1 cellular context compared by ENCODE assay signal in genomic region chr12:2890388-2891239, GRCh38.
TF ChIP-seq lines count a peak whose summit lies in the region.

A gene with protein sequence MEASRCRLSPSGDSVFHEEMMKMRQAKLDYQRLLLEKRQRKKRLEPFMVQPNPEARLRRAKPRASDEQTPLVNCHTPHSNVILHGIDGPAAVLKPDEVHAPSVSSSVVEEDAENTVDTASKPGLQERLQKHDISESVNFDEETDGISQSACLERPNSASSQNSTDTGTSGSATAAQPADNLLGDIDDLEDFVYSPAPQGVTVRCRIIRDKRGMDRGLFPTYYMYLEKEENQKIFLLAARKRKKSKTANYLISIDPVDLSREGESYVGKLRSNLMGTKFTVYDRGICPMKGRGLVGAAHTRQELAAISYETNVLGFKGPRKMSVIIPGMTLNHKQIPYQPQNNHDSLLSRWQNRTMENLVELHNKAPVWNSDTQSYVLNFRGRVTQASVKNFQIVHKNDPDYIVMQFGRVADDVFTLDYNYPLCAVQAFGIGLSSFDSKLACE (plus strand): TSS chr12:2890891. CDS start chr12:2890948, 57 bp downstream.

TF ChIP-seq in GM12878, 131 proteins besides CTCF, POLR2A, EP300 and RAD21 (continued from another document and continues in another):
- TF ChIP-seq, protein P1, sequence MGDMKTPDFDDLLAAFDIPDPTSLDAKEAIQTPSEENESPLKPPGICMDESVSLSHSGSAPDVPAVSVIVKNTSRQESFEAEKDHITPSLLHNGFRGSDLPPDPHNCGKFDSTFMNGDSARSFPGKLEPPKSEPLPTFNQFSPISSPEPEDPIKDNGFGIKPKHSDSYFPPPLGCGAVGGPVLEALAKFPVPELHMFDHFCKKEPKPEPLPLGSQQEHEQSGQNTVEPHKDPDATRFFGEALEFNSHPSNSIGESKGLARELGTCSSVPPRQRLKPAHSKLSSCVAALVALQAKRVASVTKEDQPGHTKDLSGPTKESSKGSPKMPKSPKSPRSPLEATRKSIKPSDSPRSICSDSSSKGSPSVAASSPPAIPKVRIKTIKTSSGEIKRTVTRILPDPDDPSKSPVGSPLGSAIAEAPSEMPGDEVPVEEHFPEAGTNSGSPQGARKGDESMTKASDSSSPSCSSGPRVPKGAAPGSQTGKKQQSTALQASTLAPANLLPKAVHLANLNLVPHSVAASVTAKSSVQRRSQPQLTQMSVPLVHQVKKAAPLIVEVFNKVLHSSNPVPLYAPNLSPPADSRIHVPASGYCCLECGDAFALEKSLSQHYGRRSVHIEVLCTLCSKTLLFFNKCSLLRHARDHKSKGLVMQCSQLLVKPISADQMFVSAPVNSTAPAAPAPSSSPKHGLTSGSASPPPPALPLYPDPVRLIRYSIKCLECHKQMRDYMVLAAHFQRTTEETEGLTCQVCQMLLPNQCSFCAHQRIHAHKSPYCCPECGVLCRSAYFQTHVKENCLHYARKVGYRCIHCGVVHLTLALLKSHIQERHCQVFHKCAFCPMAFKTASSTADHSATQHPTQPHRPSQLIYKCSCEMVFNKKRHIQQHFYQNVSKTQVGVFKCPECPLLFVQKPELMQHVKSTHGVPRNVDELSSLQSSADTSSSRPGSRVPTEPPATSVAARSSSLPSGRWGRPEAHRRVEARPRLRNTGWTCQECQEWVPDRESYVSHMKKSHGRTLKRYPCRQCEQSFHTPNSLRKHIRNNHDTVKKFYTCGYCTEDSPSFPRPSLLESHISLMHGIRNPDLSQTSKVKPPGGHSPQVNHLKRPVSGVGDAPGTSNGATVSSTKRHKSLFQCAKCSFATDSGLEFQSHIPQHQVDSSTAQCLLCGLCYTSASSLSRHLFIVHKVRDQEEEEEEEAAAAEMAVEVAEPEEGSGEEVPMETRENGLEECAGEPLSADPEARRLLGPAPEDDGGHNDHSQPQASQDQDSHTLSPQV (IDR thresholded peaks at IDR 0.05) = no peak
- TF ChIP-seq POLR2AphosphoS5 (IDR thresholded peaks at IDR 0.05; ENCODE audit: low read length) = peak; percentile 60
- no peak for TF ChIP-seq KAT2A (conservative IDR thresholded peaks at IDR 0.05; ENCODE audit: control insufficient read depth, low read depth, low read length)
- TF ChIP-seq SMARCA5 (IDR thresholded peaks at IDR 0.05) = 0 out of 2 replicates have a peak, but pooled peaks have one; percentile 18
- TF ChIP-seq, protein P2, sequence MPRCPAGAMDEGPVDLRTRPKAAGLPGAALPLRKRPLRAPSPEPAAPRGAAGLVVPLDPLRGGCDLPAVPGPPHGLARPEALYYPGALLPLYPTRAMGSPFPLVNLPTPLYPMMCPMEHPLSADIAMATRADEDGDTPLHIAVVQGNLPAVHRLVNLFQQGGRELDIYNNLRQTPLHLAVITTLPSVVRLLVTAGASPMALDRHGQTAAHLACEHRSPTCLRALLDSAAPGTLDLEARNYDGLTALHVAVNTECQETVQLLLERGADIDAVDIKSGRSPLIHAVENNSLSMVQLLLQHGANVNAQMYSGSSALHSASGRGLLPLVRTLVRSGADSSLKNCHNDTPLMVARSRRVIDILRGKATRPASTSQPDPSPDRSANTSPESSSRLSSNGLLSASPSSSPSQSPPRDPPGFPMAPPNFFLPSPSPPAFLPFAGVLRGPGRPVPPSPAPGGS (IDR thresholded peaks at IDR 0.05; ENCODE audit: borderline replicate concordance, insufficient read depth, low read depth, low read length, poor library complexity, severe bottlenecking) = no peak
- TF ChIP-seq RBBP5 (conservative IDR thresholded peaks at IDR 0.05) = no peak
- TF ChIP-seq, protein P3, sequence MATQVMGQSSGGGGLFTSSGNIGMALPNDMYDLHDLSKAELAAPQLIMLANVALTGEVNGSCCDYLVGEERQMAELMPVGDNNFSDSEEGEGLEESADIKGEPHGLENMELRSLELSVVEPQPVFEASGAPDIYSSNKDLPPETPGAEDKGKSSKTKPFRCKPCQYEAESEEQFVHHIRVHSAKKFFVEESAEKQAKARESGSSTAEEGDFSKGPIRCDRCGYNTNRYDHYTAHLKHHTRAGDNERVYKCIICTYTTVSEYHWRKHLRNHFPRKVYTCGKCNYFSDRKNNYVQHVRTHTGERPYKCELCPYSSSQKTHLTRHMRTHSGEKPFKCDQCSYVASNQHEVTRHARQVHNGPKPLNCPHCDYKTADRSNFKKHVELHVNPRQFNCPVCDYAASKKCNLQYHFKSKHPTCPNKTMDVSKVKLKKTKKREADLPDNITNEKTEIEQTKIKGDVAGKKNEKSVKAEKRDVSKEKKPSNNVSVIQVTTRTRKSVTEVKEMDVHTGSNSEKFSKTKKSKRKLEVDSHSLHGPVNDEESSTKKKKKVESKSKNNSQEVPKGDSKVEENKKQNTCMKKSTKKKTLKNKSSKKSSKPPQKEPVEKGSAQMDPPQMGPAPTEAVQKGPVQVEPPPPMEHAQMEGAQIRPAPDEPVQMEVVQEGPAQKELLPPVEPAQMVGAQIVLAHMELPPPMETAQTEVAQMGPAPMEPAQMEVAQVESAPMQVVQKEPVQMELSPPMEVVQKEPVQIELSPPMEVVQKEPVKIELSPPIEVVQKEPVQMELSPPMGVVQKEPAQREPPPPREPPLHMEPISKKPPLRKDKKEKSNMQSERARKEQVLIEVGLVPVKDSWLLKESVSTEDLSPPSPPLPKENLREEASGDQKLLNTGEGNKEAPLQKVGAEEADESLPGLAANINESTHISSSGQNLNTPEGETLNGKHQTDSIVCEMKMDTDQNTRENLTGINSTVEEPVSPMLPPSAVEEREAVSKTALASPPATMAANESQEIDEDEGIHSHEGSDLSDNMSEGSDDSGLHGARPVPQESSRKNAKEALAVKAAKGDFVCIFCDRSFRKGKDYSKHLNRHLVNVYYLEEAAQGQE (IDR thresholded peaks at IDR 0.05; ENCODE audit: low read depth, low read length) = no peak
- no peak for TF ChIP-seq JUNB (IDR thresholded peaks at IDR 0.05)
- TF ChIP-seq, protein P4, sequence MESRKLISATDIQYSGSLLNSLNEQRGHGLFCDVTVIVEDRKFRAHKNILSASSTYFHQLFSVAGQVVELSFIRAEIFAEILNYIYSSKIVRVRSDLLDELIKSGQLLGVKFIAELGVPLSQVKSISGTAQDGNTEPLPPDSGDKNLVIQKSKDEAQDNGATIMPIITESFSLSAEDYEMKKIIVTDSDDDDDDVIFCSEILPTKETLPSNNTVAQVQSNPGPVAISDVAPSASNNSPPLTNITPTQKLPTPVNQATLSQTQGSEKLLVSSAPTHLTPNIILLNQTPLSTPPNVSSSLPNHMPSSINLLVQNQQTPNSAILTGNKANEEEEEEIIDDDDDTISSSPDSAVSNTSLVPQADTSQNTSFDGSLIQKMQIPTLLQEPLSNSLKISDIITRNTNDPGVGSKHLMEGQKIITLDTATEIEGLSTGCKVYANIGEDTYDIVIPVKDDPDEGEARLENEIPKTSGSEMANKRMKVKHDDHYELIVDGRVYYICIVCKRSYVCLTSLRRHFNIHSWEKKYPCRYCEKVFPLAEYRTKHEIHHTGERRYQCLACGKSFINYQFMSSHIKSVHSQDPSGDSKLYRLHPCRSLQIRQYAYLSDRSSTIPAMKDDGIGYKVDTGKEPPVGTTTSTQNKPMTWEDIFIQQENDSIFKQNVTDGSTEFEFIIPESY (IDR thresholded peaks at IDR 0.05) = no peak
- TF ChIP-seq SPI1 (IDR thresholded peaks at IDR 0.05; ENCODE audit: borderline replicate concordance, insufficient read depth, low read depth, low read length) = no peak
- TF ChIP-seq RB1 (IDR thresholded peaks at IDR 0.05; ENCODE audit: borderline replicate concordance) = peak; percentile 57; the same call in 1 of the 2 replicates
- TF ChIP-seq NFIC (IDR thresholded peaks at IDR 0.05; ENCODE audit: low read depth, low read length) = no peak
- no peak for TF ChIP-seq HDAC2 (IDR thresholded peaks at IDR 0.05)
- peak; percentile 31; the same call in 1 of the 2 replicates for TF ChIP-seq DPF2 (IDR thresholded peaks at IDR 0.05)
- no peak for TF ChIP-seq IKZF2 (IDR thresholded peaks at IDR 0.05)
- TF ChIP-seq ZNF687 (IDR thresholded peaks at IDR 0.05) = peak; percentile 58; the same call in 1 of the 2 replicates
- TF ChIP-seq, protein P5, sequence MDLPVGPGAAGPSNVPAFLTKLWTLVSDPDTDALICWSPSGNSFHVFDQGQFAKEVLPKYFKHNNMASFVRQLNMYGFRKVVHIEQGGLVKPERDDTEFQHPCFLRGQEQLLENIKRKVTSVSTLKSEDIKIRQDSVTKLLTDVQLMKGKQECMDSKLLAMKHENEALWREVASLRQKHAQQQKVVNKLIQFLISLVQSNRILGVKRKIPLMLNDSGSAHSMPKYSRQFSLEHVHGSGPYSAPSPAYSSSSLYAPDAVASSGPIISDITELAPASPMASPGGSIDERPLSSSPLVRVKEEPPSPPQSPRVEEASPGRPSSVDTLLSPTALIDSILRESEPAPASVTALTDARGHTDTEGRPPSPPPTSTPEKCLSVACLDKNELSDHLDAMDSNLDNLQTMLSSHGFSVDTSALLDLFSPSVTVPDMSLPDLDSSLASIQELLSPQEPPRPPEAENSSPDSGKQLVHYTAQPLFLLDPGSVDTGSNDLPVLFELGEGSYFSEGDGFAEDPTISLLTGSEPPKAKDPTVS (IDR thresholded peaks at IDR 0.05; ENCODE audit: low read depth, low read length) = no peak
- TF ChIP-seq STAT3 (IDR thresholded peaks at IDR 0.05; ENCODE audit: low read depth, low read length) = no peak
- no peak for TF ChIP-seq ESRRA (IDR thresholded peaks at IDR 0.05; ENCODE audit: low read length)
- TF ChIP-seq, protein P6, sequence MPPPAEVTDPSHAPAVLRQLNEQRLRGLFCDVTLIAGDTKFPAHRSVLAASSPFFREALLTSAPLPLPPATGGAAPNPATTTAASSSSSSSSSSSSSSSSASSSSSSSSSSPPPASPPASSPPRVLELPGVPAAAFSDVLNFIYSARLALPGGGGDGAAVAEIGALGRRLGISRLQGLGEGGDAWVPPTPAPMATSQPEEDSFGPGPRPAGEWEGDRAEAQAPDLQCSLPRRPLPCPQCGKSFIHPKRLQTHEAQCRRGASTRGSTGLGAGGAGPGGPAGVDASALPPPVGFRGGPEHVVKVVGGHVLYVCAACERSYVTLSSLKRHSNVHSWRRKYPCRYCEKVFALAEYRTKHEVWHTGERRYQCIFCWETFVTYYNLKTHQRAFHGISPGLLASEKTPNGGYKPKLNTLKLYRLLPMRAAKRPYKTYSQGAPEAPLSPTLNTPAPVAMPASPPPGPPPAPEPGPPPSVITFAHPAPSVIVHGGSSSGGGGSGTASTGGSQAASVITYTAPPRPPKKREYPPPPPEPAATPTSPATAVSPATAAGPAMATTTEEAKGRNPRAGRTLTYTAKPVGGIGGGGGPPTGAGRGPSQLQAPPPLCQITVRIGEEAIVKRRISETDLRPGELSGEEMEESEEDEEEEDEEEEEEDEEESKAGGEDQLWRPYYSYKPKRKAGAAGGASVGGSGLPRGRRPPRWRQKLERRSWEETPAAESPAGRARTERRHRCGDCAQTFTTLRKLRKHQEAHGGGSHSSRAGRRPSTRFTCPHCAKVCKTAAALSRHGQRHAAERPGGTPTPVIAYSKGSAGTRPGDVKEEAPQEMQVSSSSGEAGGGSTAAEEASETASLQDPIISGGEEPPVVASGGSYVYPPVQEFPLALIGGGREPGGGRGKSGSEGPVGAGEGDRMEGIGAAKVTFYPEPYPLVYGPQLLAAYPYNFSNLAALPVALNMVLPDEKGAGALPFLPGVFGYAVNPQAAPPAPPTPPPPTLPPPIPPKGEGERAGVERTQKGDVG (CRISPR knock-in tag; IDR thresholded peaks at IDR 0.05) = peak; percentile 16; the same call in 1 of the 2 replicates
- no peak for TF ChIP-seq PAX8 (IDR thresholded peaks at IDR 0.05)
- TF ChIP-seq, protein P7, sequence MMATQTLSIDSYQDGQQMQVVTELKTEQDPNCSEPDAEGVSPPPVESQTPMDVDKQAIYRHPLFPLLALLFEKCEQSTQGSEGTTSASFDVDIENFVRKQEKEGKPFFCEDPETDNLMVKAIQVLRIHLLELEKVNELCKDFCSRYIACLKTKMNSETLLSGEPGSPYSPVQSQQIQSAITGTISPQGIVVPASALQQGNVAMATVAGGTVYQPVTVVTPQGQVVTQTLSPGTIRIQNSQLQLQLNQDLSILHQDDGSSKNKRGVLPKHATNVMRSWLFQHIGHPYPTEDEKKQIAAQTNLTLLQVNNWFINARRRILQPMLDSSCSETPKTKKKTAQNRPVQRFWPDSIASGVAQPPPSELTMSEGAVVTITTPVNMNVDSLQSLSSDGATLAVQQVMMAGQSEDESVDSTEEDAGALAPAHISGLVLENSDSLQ (IDR thresholded peaks at IDR 0.05) = peak; percentile 58
- TF ChIP-seq, protein P8, sequence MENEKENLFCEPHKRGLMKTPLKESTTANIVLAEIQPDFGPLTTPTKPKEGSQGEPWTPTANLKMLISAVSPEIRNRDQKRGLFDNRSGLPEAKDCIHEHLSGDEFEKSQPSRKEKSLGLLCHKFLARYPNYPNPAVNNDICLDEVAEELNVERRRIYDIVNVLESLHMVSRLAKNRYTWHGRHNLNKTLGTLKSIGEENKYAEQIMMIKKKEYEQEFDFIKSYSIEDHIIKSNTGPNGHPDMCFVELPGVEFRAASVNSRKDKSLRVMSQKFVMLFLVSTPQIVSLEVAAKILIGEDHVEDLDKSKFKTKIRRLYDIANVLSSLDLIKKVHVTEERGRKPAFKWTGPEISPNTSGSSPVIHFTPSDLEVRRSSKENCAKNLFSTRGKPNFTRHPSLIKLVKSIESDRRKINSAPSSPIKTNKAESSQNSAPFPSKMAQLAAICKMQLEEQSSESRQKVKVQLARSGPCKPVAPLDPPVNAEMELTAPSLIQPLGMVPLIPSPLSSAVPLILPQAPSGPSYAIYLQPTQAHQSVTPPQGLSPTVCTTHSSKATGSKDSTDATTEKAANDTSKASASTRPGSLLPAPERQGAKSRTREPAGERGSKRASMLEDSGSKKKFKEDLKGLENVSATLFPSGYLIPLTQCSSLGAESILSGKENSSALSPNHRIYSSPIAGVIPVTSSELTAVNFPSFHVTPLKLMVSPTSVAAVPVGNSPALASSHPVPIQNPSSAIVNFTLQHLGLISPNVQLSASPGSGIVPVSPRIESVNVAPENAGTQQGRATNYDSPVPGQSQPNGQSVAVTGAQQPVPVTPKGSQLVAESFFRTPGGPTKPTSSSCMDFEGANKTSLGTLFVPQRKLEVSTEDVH (IDR thresholded peaks at IDR 0.05; ENCODE audit: low read depth, partially characterized antibody) = no peak
